ENCODE assay signal across 16 cellular contexts in genomic region chr14:49992448-49992847, GRCh38.
DNase-seq lines count a peak whose midpoint lies in the region; ATAC-seq and TF ChIP-seq lines count a peak whose summit lies in the region.
"Had no signal": no experiment of that assay in that cellular context is flagged by ENCODE, and none has a peak within 500 bp of the region (broad histone marks: within the 10 kb centered on the region; RNA-seq: fewer than 3 reads in every experiment).

No MANE protein-coding gene starts in this region.

- H3K4me1 ChIP-seq in PC-9 (replicated peaks; ENCODE audit: insufficient read depth) (peaks cover 20% of the 10 kb centered on the region), fibroblast of lung (ENCODE audit: control insufficient read depth, extremely low read depth, insufficient read depth, low read length) (peaks cover 2% of the 10 kb centered on the region)

- peak; percentile 72 for ATAC-seq in stimulated activated memory B cell treated with anti-CD40 and anti-IgM and Interleukin-4, amounts not matched to agents 10 μg/mL and 1 μg/mL and 100 μg/mL, for 72 hours
- ATAC-seq in HG03460 (IDR thresholded peaks at IDR 0.05; ENCODE audit: unreplicated experiment) (no peak), GM19455 (IDR thresholded peaks at IDR 0.05; ENCODE audit: unreplicated experiment) (no peak)

- TF ChIP-seq CTCF in PC-9 (conservative IDR thresholded peaks at IDR 0.05) (no peak), fibroblast of lung (conservative IDR thresholded peaks at IDR 0.05 in 1 of 2, IDR thresholded peaks at IDR 0.05 in 1 of 2; ENCODE audit: low read depth in 1 of 2, low read length in 2 of 2) (no peak)

- H3K36me3 ChIP-seq in PC-9 (ENCODE audit: low read depth) (no peaks in the 10 kb centered on the region), fibroblast of lung (ENCODE audit: control insufficient read depth, insufficient read depth, low read length) (no peaks in the 10 kb centered on the region), H7 (replicated peaks; ENCODE audit: control insufficient read depth, insufficient read depth, low read length) (no peaks in the 10 kb centered on the region)
- H3K36me3 ChIP-seq: heart left ventricle, sigmoid colon had no signal

- intact Hi-C loops in PC-9 (cut with micrococcal nuclease; ENCODE audit: unreplicated experiment) = no loop called here

- H2AFZ ChIP-seq in PC-9 (no peak overlapping the region), fibroblast of lung (ENCODE audit: low read length) (no peak overlapping the region)

- DNase-seq in T-helper 1 cell = no peak
- no peak for DNase-seq in PC-9
- no peak for DNase-seq in fibroblast of lung (ENCODE audit: low read depth in 2 of 2)
- DNase-seq in H7 = no peak
- DNase-seq: 8988T, NCI-H1417, NCI-H446, OCI-M1, sigmoid colon had no signal

- H3K9me2 ChIP-seq in PC-9 (ENCODE audit: insufficient read depth) = no peaks in the 10 kb centered on the region

- H3F3A ChIP-seq in PC-9 (ENCODE audit: insufficient read depth, low read depth) = peaks cover 7% of the 10 kb centered on the region; the same call in 1 of the 2 replicates

- no peak overlapping the region for H3K9ac ChIP-seq in fibroblast of lung (ENCODE audit: insufficient read depth, low read length)

- H3K9me3 Mint-ChIP-seq in T-helper 1 cell treated with Interleukin-12 subunit alpha and Interleukin-12 subunit beta and Interleukin-4 antibody, amounts not matched to agents 30 μg/mL and 1 μg/mL, for 36 hours = no peaks in the 10 kb centered on the region
- no peaks in the 10 kb centered on the region for H3K9me3 Mint-ChIP-seq in stimulated activated memory B cell treated with anti-CD40 and anti-IgM and Interleukin-4, amounts not matched to agents 10 μg/mL and 1 μg/mL and 100 μg/mL, for 72 hours

- no peaks in the 10 kb centered on the region for H3K27me3 Mint-ChIP-seq in T-helper 1 cell treated with Interleukin-12 subunit alpha and Interleukin-12 subunit beta and Interleukin-4 antibody, amounts not matched to agents 30 μg/mL and 1 μg/mL, for 36 hours (ENCODE audit: low read depth)
- H3K27me3 Mint-ChIP-seq in stimulated activated memory B cell treated with anti-CD40 and anti-IgM and Interleukin-4, amounts not matched to agents 10 μg/mL and 1 μg/mL and 100 μg/mL, for 72 hours = no peaks in the 10 kb centered on the region
- H3K27me3 Mint-ChIP-seq: activated naive CD8-positive, alpha-beta T cell; naive thymus-derived CD4-positive, alpha-beta T cell had no signal

- H3K4me2 ChIP-seq in PC-9 (no peak overlapping the region), fibroblast of lung (ENCODE audit: extremely low read depth, insufficient read depth, low read length) (no peak overlapping the region)

- H3K79me2 ChIP-seq in PC-9 (ENCODE audit: low read depth) = no peaks in the 10 kb centered on the region
- H3K79me2 ChIP-seq in fibroblast of lung (ENCODE audit: control insufficient read depth, insufficient read depth, low read length) = no peaks in the 10 kb centered on the region

- H4K20me1 ChIP-seq in PC-9 (ENCODE audit: insufficient read depth) (no peaks in the 10 kb centered on the region), fibroblast of lung (ENCODE audit: control insufficient read depth, extremely low read depth, insufficient read depth, low read length) (no peaks in the 10 kb centered on the region)

- H3K4me3 ChIP-seq in PC-9 (no peak overlapping the region), fibroblast of lung (replicated peaks in 1 of 4; ENCODE audit: control extremely low read depth in 1 of 4, insufficient read depth in 1 of 4, low read depth in 3 of 4, low read length in 4 of 4) (no peak overlapping the region), H7 (ENCODE audit: insufficient read depth, low read depth, low read length) (no peak overlapping the region)
- H3K4me3 ChIP-seq: heart left ventricle, sigmoid colon had no signal

- H3K9me3 ChIP-seq in PC-9 (ENCODE audit: insufficient read depth, low read depth) = no peaks in the 10 kb centered on the region
- H3K9me3 ChIP-seq in fibroblast of lung (ENCODE audit: control insufficient read depth, insufficient read depth, low read depth, low read length) = no peaks in the 10 kb centered on the region
- H3K9me3 ChIP-seq: heart left ventricle, sigmoid colon had no signal

- POLR2A ChIA-PET in PC-9 (lab: Charles Lee; ENCODE audit: unreplicated experiment) = no interaction called here

- H3K36me3 Mint-ChIP-seq in T-helper 1 cell treated with Interleukin-12 subunit alpha and Interleukin-12 subunit beta and Interleukin-4 antibody, amounts not matched to agents 30 μg/mL and 1 μg/mL, for 36 hours (ENCODE audit: low read depth) = peaks cover 7% of the 10 kb centered on the region
- peaks cover 15% of the 10 kb centered on the region for H3K36me3 Mint-ChIP-seq in stimulated activated memory B cell treated with anti-CD40 and anti-IgM and Interleukin-4, amounts not matched to agents 10 μg/mL and 1 μg/mL and 100 μg/mL, for 72 hours

- BruUV-seq in PC-9 (replicated peaks; lab: Mats Ljungman, UMichigan) = TSS peak; percentile 17

- CTCF ChIA-PET in PC-9 (lab: Charles Lee) = no interaction called here

- peak overlapping the region; percentile 75 for H3K27ac Mint-ChIP-seq in T-helper 1 cell treated with Interleukin-12 subunit alpha and Interleukin-12 subunit beta and Interleukin-4 antibody, amounts not matched to agents 30 μg/mL and 1 μg/mL, for 36 hours
- peak overlapping the region; percentile 91 for H3K27ac Mint-ChIP-seq in stimulated activated memory B cell treated with anti-CD40 and anti-IgM and Interleukin-4, amounts not matched to agents 10 μg/mL and 1 μg/mL and 100 μg/mL, for 72 hours
- H3K27ac Mint-ChIP-seq: activated naive CD8-positive, alpha-beta T cell had no signal

- no peak overlapping the region for H3K27ac ChIP-seq in PC-9
- H3K27ac ChIP-seq in fibroblast of lung (ENCODE audit: insufficient read depth, low read length) = peak overlapping the region; percentile 4
- H3K27ac ChIP-seq: sigmoid colon had no signal

- peaks cover 29% of the 10 kb centered on the region for H3K4me1 Mint-ChIP-seq in T-helper 1 cell treated with Interleukin-12 subunit alpha and Interleukin-12 subunit beta and Interleukin-4 antibody, amounts not matched to agents 30 μg/mL and 1 μg/mL, for 36 hours (ENCODE audit: low read depth)
- H3K4me1 Mint-ChIP-seq in stimulated activated memory B cell treated with anti-CD40 and anti-IgM and Interleukin-4, amounts not matched to agents 10 μg/mL and 1 μg/mL and 100 μg/mL, for 72 hours = peaks cover 73% of the 10 kb centered on the region

- H3K27me3 ChIP-seq in PC-9 (ENCODE audit: insufficient read depth, low read depth) (no peaks in the 10 kb centered on the region), fibroblast of lung (ENCODE audit: control insufficient read depth, insufficient read depth, low read length) (no peaks in the 10 kb centered on the region), H7 (ENCODE audit: control insufficient read depth, insufficient read depth, low read length) (no peaks in the 10 kb centered on the region)
- H3K27me3 ChIP-seq: heart left ventricle, sigmoid colon had no signal

- peak overlapping the region; percentile 41 for H3K4me3 Mint-ChIP-seq in T-helper 1 cell treated with Interleukin-12 subunit alpha and Interleukin-12 subunit beta and Interleukin-4 antibody, amounts not matched to agents 30 μg/mL and 1 μg/mL, for 36 hours
- H3K4me3 Mint-ChIP-seq in stimulated activated memory B cell treated with anti-CD40 and anti-IgM and Interleukin-4, amounts not matched to agents 10 μg/mL and 1 μg/mL and 100 μg/mL, for 72 hours = peak overlapping the region; percentile 77
- H3K4me3 Mint-ChIP-seq: activated naive CD8-positive, alpha-beta T cell had no signal
